Comparison of ENCODE assay signal across 8 cellular contexts in the genomic region with DNA sequence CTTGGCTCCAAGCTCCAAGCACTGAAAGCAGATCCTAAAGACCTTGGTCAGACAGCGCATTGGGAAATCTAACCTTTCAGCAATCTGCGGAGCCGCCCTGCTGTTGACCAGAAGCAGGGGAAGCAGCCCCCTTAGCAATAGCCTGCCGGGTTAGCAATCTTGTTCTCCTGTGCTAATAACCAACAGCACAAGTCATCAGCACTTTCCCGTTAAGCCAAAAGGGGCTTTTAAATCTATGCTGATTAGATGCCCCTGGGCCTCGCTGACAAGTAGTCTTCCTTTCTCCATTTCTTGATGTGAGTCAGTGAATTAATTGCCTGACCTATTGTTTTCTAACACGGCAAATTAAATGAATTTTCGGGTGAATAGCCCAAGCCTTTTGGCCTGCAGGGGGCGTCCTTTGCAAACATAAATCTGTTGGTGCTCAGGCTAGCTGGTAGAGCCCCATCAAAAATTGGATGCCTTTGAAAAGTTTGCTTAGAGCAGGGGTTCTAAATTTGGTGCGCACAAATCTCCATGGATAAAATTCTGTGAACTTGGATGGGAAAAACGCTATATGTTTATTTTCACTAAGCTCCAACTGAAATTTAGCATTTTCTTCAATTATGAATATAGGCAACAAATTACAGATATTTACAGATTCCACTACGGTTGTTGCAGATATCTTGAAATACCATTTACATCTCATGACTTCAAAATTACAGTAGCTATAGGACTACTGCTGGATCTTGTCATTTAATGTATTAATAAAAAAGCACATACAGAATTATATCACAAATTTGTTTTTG. TPM values are rescaled to one million over a fixed set of nuclear protein-coding genes. Genes with fewer than 3 reads are reported as not detected.
DNase-seq lines count a peak whose midpoint lies in the region; ATAC-seq and TF ChIP-seq lines count a peak whose summit lies in the region.

No MANE protein-coding gene starts in this region.

- BruUV-seq in Calu3 (replicated peaks; lab: Mats Ljungman, UMichigan): no TSS peak

- H3K4me3 Mint-ChIP-seq in Calu3 (ENCODE audit: low read depth, unreplicated experiment): peak overlapping the region; percentile 27

- peak; percentile 85 for TF ChIP-seq CTCF in Calu3 (IDR thresholded peaks at IDR 0.05; ENCODE audit: unreplicated experiment)

- peaks cover 56% of the 10 kb centered on the region for H3K4me1 Mint-ChIP-seq in Calu3 (ENCODE audit: low read depth, unreplicated experiment)

- intact Hi-C loops in Calu3 (cut with micrococcal nuclease; ENCODE audit: unreplicated experiment): loop anchor here (1.0 to 10.0 kb wide), 5 partner anchors 175 to 529 kb away; no protein-coding TSS in a partner anchor

- peak overlapping the region; percentile 51 for H3K27ac Mint-ChIP-seq in Calu3 (ENCODE audit: unreplicated experiment)

- no peak for ATAC-seq in GM21528 (IDR thresholded peaks at IDR 0.05; ENCODE audit: low FRiP score, unreplicated experiment)

- peaks cover 16% of the 10 kb centered on the region for H3K36me3 Mint-ChIP-seq in Calu3 (ENCODE audit: insufficient read depth, unreplicated experiment)

- no peaks in the 10 kb centered on the region for H3K27me3 Mint-ChIP-seq in Calu3 (ENCODE audit: unreplicated experiment)

- DNase-seq in Calu3 (peak; percentile 91), GOT3 (lab: John Stamatoyannopoulos, UW) (peak; percentile 67), NCI-H226 (peak; percentile 20), cerebellar cortex (ENCODE audit: low spot score) (peak; percentile 88), left kidney (ENCODE audit: low read depth, low spot score) (peak; percentile 89)
- peak; percentile 74 for DNase-seq in activated CD4-positive, CD25-positive, alpha-beta regulatory T cell treated with anti-CD3 and anti-CD28 coated beads, Interleukin-2, amount 50 U/mL, for 16 hours (ENCODE audit: low read depth, low spot score)
- DNase-seq in stimulated activated CD4-positive, alpha-beta T cell treated with anti-CD3 and anti-CD28 coated beads, Interleukin-1b, Interleukin-23, amount 100 ng/mL, for 48 hours: peak; percentile 75

- peaks cover 5% of the 10 kb centered on the region for H3K9me3 Mint-ChIP-seq in Calu3 (ENCODE audit: low read depth, unreplicated experiment)

- CTCF ChIA-PET in Calu3 (lab: Charles Lee): interaction anchor here (1.3 kb wide), 1 partner anchor 326 kb away, joined by 3 read pairs; no protein-coding TSS in a partner anchor

RNA-seq across cellular contexts. Expression of a gene that starts 24.7 kb away (rescaled TPM):
- total RNA-seq in Calu3 (2022): 27.9 and 30.8 TPM in 2 replicates

RNA-seq across cellular contexts. Expression of a gene that starts 24.7 kb away (rescaled TPM):
- total RNA-seq in Calu3 (2022): 12.5 and 14.2 TPM in 2 replicates

Comparison
In these comparisons a context has a peak if more than half of its experiments do, and no peak if none do; other contexts are left out.
1. DNase-seq: peak in every context shown above with its lines; median percentile 91 in Calu3; 89 in left kidney; 88 in cerebellar cortex; 75 in stimulated activated CD4-positive, alpha-beta T cell treated with anti-CD3 and anti-CD28 coated beads, Interleukin-1b, Interleukin-23, amount 100 ng/mL, for 48 hours; 74 in activated CD4-positive, CD25-positive, alpha-beta regulatory T cell treated with anti-CD3 and anti-CD28 coated beads, Interleukin-2, amount 50 U/mL, for 16 hours; 67 in GOT3; 20 in NCI-H226.